Comparison of ENCODE assay signal across 8 cellular contexts in genomic region chr14:92846162-92846897, GRCh38. TPM values are rescaled to one million over a fixed set of nuclear protein-coding genes. Genes with fewer than 3 reads are reported as not detected.
DNase-seq lines count a peak whose midpoint lies in the region; ATAC-seq and TF ChIP-seq lines count a peak whose summit lies in the region.

No MANE protein-coding gene starts in this region.

- DNase-seq in GM10248 (ENCODE audit: extremely low spot score) (peak; percentile 71), adrenal gland (peak in 6 of 7 donors; percentile 29 to 62 (median 46)), natural killer cell (no peak), Calu3 (no peak), DMS153 treated with DMSO at 0.1 percent for 48 hours (lab: John Stamatoyannopoulos, UW; ENCODE audit: unreplicated experiment) (no peak), cerebellar cortex (ENCODE audit: low spot score) (no peak)

- ATAC-seq in GM21367 (IDR thresholded peaks at IDR 0.05; ENCODE audit: unreplicated experiment) (peak; percentile 85), HG03571 (IDR thresholded peaks at IDR 0.05; ENCODE audit: unreplicated experiment) (peak; percentile 82), natural killer cell (peak; percentile 81 to 87 (median 82))

- no peak for TF ChIP-seq POLR2A in adrenal gland (IDR thresholded peaks at IDR 0.05)

- H3K27ac ChIP-seq in adrenal gland: peak overlapping the region in 1 of 5 donors; percentile 20

- peaks cover 17 to 19% of the 10 kb centered on the region in 2 donors for H3K4me1 Mint-ChIP-seq in natural killer cell
- H3K4me1 Mint-ChIP-seq in Calu3 (ENCODE audit: low read depth, unreplicated experiment): peaks cover 8% of the 10 kb centered on the region

- H3K27me3 Mint-ChIP-seq in natural killer cell (ENCODE audit: low read depth in 2 of 2) (no peaks in the 10 kb centered on the region), Calu3 (ENCODE audit: unreplicated experiment) (no peaks in the 10 kb centered on the region)

- H3K36me3 Mint-ChIP-seq in natural killer cell (no peaks in the 10 kb centered on the region), Calu3 (ENCODE audit: insufficient read depth, unreplicated experiment) (no peaks in the 10 kb centered on the region)

- CTCF ChIA-PET in GM10248 (lab: Yijun Ruan, JAX): interaction anchor here (0.7 to 1.7 kb wide), 2 partner anchors 21 to 267 kb away, joined by 3 to 5 read pairs; no protein-coding TSS in a partner anchor
- CTCF ChIA-PET in Calu3 (lab: Charles Lee): no interaction called here

- H3K9me3 Mint-ChIP-seq in natural killer cell: peaks cover 0 to 2% of the 10 kb centered on the region in 2 donors
- H3K9me3 Mint-ChIP-seq in Calu3 (ENCODE audit: low read depth, unreplicated experiment): no peaks in the 10 kb centered on the region

- BruUV-seq in Calu3 (replicated peaks; lab: Mats Ljungman, UMichigan): no TSS peak

- H3K4me3 Mint-ChIP-seq in natural killer cell: no peak overlapping the region
- no peak overlapping the region for H3K4me3 Mint-ChIP-seq in Calu3 (ENCODE audit: low read depth, unreplicated experiment)

- H3K27me3 ChIP-seq in adrenal gland: no peaks in the 10 kb centered on the region

- H3K9me3 ChIP-seq in adrenal gland (replicated peaks in 1 of 3): no peaks in the 10 kb centered on the region

- intact Hi-C loops in adrenal gland (cut with DNase I) (no loop called here), natural killer cell (cut with micrococcal nuclease) (no loop called here), Calu3 (cut with micrococcal nuclease; ENCODE audit: unreplicated experiment) (no loop called here)

- WGBS in adrenal gland, 4 donors: 48 to 69% (median 55%) methylated on average over 2 of the region's 2 CpGs

- TF ChIP-seq CTCF in GM10248 (IDR thresholded peaks at IDR 0.05; ENCODE audit: control extremely low read depth, extremely low read depth, low read depth, missing control alignments) (no peak), adrenal gland (IDR thresholded peaks at IDR 0.05) (no peak), natural killer cell (IDR thresholded peaks at IDR 0.05) (no peak), Calu3 (IDR thresholded peaks at IDR 0.05; ENCODE audit: unreplicated experiment) (no peak)

- peak overlapping the region in 1 of 2 donors; percentile 42 for H3K27ac Mint-ChIP-seq in natural killer cell
- H3K27ac Mint-ChIP-seq in Calu3 (ENCODE audit: unreplicated experiment): no peak overlapping the region

- peaks cover 0 to 4% of the 10 kb centered on the region in 2 donors for H3K4me1 ChIP-seq in adrenal gland (replicated peaks in 1 of 2)

- H3K36me3 ChIP-seq in adrenal gland (replicated peaks in 1 of 2): peaks cover 0 to 3% of the 10 kb centered on the region in 2 donors

- POLR2A ChIA-PET in GM10248 (lab: Yijun Ruan, JAX): no interaction called here

- H3K4me3 ChIP-seq in adrenal gland: no peak overlapping the region

RNA-seq across cellular contexts. Expression of gene GOLGA5, which starts 52.2 kb away (rescaled TPM):
- 10 to 100 TPM; 24.6 to 55.0 (median 33.0) TPM for total RNA-seq in adrenal gland
- polyA plus RNA-seq in adrenal gland: 10 to 100 TPM; 33.4 to 85.1 (median 43.5) TPM
- 10 to 100 TPM; 11.5 to 21.0 (median 17.1) TPM for total RNA-seq in natural killer cell
- 27.8 and 36.8 TPM in 2 replicates for total RNA-seq in Calu3 (2022)

Comparison
In these comparisons a context has a peak if more than half of its experiments do, and no peak if none do; other contexts are left out.
1. DNase-seq: peak in GM10248 (single experiment) and adrenal gland (6 of 7); none in natural killer cell (single experiment), Calu3 (single experiment), DMS153 treated with DMSO at 0.1 percent for 48 hours (single experiment) and cerebellar cortex (single experiment).
2. Peak in every context shown above with its lines, with median percentiles within 50 percentile points of each other: ATAC-seq.